Comparison of ENCODE assay signal across 1 cellular context in the genomic region with DNA sequence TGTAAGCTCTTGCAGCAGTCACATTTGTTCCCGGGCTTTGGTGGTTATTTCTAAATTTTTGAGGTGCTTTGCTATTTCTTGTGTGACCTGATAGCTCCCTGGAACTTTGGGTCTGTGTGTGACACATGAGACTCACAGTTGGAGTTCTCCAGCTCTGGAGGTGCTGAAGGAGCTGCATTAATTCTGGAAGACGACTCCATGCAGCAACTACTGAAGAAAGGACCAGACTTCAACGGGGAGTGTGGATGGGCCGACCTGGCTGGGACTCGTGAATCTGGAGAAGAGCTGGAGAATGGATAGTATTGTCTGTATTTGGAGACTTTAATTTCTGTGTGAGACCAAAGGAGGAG.
TF ChIP-seq lines count a peak whose summit lies in the region.

No MANE protein-coding gene starts in this region.

TF ChIP-seq in GM23338, 12 proteins besides CTCF, POLR2A, EP300 and RAD21 (continued from another document):
- TF ChIP-seq, protein P1, sequence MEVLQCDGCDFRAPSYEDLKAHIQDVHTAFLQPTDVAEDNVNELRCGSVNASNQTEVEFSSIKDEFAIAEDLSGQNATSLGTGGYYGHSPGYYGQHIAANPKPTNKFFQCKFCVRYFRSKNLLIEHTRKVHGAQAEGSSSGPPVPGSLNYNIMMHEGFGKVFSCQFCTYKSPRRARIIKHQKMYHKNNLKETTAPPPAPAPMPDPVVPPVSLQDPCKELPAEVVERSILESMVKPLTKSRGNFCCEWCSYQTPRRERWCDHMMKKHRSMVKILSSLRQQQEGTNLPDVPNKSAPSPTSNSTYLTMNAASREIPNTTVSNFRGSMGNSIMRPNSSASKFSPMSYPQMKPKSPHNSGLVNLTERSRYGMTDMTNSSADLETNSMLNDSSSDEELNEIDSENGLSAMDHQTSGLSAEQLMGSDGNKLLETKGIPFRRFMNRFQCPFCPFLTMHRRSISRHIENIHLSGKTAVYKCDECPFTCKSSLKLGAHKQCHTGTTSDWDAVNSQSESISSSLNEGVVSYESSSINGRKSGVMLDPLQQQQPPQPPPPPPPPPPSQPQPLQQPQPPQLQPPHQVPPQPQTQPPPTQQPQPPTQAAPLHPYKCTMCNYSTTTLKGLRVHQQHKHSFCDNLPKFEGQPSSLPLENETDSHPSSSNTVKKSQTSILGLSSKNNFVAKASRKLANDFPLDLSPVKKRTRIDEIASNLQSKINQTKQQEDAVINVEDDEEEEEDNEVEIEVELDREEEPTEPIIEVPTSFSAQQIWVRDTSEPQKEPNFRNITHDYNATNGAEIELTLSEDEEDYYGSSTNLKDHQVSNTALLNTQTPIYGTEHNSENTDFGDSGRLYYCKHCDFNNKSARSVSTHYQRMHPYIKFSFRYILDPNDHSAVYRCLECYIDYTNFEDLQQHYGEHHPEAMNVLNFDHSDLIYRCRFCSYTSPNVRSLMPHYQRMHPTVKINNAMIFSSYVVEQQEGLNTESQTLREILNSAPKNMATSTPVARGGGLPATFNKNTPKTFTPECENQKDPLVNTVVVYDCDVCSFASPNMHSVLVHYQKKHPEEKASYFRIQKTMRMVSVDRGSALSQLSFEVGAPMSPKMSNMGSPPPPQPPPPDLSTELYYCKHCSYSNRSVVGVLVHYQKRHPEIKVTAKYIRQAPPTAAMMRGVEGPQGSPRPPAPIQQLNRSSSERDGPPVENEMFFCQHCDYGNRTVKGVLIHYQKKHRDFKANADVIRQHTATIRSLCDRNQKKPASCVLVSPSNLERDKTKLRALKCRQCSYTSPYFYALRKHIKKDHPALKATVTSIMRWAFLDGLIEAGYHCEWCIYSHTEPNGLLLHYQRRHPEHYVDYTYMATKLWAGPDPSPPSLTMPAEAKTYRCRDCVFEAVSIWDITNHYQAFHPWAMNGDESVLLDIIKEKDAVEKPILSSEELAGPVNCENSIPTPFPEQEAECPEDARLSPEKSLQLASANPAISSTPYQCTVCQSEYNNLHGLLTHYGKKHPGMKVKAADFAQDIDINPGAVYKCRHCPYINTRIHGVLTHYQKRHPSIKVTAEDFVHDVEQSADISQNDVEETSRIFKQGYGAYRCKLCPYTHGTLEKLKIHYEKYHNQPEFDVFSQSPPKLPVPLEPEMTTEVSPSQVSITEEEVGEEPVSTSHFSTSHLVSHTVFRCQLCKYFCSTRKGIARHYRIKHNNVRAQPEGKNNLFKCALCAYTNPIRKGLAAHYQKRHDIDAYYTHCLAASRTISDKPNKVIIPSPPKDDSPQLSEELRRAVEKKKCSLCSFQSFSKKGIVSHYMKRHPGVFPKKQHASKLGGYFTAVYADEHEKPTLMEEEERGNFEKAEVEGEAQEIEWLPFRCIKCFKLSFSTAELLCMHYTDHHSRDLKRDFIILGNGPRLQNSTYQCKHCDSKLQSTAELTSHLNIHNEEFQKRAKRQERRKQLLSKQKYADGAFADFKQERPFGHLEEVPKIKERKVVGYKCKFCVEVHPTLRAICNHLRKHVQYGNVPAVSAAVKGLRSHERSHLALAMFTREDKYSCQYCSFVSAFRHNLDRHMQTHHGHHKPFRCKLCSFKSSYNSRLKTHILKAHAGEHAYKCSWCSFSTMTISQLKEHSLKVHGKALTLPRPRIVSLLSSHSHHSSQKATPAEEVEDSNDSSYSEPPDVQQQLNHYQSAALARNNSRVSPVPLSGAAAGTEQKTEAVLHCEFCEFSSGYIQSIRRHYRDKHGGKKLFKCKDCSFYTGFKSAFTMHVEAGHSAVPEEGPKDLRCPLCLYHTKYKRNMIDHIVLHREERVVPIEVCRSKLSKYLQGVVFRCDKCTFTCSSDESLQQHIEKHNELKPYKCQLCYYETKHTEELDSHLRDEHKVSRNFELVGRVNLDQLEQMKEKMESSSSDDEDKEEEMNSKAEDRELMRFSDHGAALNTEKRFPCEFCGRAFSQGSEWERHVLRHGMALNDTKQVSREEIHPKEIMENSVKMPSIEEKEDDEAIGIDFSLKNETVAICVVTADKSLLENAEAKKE (CRISPR knock-in tag; IDR thresholded peaks at IDR 0.05): no peak
- TF ChIP-seq POLR2AphosphoS5 (IDR thresholded peaks at IDR 0.05; ENCODE audit: low read depth): no peak
- TF ChIP-seq CREB1 (CRISPR knock-in tag; IDR thresholded peaks at IDR 0.05; ENCODE audit: low read depth): no peak
- no peak for TF ChIP-seq STAT1 (IDR thresholded peaks at IDR 0.05; ENCODE audit: unreplicated experiment)
